In genomic region chr14:77469041-77469440, GRCh38 we compare ENCODE assay signal across 20 cellular contexts. TPM values are rescaled to one million over a fixed set of nuclear protein-coding genes. Genes with fewer than 3 reads are reported as not detected.
"Had no signal": no experiment of that assay in that cellular context is flagged by ENCODE, and none has a peak within 500 bp of the region (broad histone marks: within the 10 kb centered on the region; RNA-seq: fewer than 3 reads in every experiment).

No MANE protein-coding gene starts in this region.

- ATAC-seq: activated T-cell treated with anti-CD3 and anti-CD28 coated beads, Interleukin-2, amount 50 U/mL, for 72 hours; heart left ventricle; T-helper 17 cell had no signal

- H3K4me1 Mint-ChIP-seq: activated B cell treated with CpG ODN at 0.5 μM for 24 hours, T-helper 17 cell had no signal

- H3K9me3 ChIP-seq: heart left ventricle, ovary, stomach, testis had no signal

- H3K4me3 ChIP-seq: heart left ventricle, lung, ovary, stomach, testis had no signal

- H3K27ac Mint-ChIP-seq: activated B cell treated with CpG ODN at 0.5 μM for 24 hours; activated T-cell treated with anti-CD3 and anti-CD28 coated beads, Interleukin-2, amount 50 U/mL, for 72 hours; T-helper 17 cell had no signal

- H3K27me3 Mint-ChIP-seq: activated B cell treated with CpG ODN at 0.5 μM for 24 hours had no signal

- H3K4me1 ChIP-seq: heart left ventricle, stomach, testis had no signal

- DNase-seq: activated B cell treated with CpG ODN at 0.5 μM for 24 hours; activated CD4-positive, alpha-beta T cell treated with anti-CD3 and anti-CD28 coated beads for 48 hours; activated CD8-positive, alpha-beta memory T cell treated with anti-CD3 and anti-CD28 coated beads, Interleukin-2, amount 50 U/mL, for 48 hours; activated naive CD4-positive, alpha-beta T cell; activated T-cell treated with anti-CD3 and anti-CD28 coated beads, Interleukin-2, amount 50 U/mL, for 72 hours; cortex of kidney; effector CD4-positive, alpha-beta T cell; foreskin melanocyte; heart left ventricle; midbrain; stimulated activated CD4-positive, alpha-beta T cell treated with anti-CD3 and anti-CD28 coated beads, Interleukin-12 subunit alpha, Interleukin-12 subunit beta, amount 100 ng/mL, for 4 hours; stimulated activated CD4-positive, alpha-beta T cell treated with anti-CD3 and anti-CD28 coated beads, Interleukin-2, amount 100 ng/mL, for 24 hours; stomach; T-helper 17 cell; testis had no signal

- H3K9me3 Mint-ChIP-seq: activated B cell treated with CpG ODN at 0.5 μM for 24 hours; activated T-cell treated with anti-CD3 and anti-CD28 coated beads, Interleukin-2, amount 50 U/mL, for 72 hours had no signal

- H3K27me3 ChIP-seq: heart left ventricle, ovary, stomach, testis had no signal

- H3K4me3 Mint-ChIP-seq: activated B cell treated with CpG ODN at 0.5 μM for 24 hours; activated T-cell treated with anti-CD3 and anti-CD28 coated beads, Interleukin-2, amount 50 U/mL, for 72 hours; T-helper 17 cell had no signal

- H3K27ac ChIP-seq: epithelial cell of prostate, heart left ventricle, ovary, stomach, testis had no signal

RNA-seq across cellular contexts. Expression of gene ISM2, which starts 29.6 kb away (rescaled TPM):
- total RNA-seq: activated B cell treated with CpG ODN at 0.5 μM for 24 hours; activated T-cell treated with anti-CD3 and anti-CD28 coated beads, Interleukin-2, amount 50 U/mL, for 72 hours; fibroblast of lung; lung; T-helper 17 cell; urinary bladder had no signal
- polyA plus RNA-seq: fibroblast of lung, heart left ventricle had no signal

RNA-seq across cellular contexts. Expression of gene NOXRED1, which starts 45.7 kb away (rescaled TPM):
- polyA plus RNA-seq: heart left ventricle had no signal
